ENCODE assay signal across 8 cellular contexts in the genomic region with DNA sequence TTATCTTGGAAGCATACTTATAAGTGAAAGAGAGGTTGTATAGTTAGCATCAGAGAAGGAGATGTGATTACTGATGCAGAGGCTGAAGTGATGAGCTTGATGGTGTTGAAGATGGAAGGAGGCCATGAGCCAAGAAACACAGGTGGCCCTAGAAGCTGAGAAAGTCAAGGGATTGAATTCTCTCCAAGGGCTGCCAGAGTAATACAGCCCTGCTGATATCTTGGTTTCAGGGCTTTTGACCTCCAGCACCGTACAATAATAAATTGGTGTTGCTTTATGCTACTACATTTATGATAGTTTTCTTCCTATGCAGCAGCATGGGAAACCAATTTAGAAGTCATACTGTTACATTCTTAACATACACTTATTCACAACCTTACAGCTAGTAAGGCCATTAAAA.
"Had no signal": no experiment of that assay in that cellular context is flagged by ENCODE, and none has a peak within 500 bp of the region (broad histone marks: within the 10 kb centered on the region; RNA-seq: fewer than 3 reads in every experiment).

No MANE protein-coding gene starts in this region.

- FAIRE-seq: H1, H54, HTR-8/SVneo, K562 had no signal

- ATAC-seq: GM23338, K562 had no signal

- DNase-seq: H9, HCEC 1CT, IMR-90 had no signal

- H3K4me3 ChIP-seq: GM23338, K562 had no signal
